8 cellular contexts compared by ENCODE assay signal in the genomic region with DNA sequence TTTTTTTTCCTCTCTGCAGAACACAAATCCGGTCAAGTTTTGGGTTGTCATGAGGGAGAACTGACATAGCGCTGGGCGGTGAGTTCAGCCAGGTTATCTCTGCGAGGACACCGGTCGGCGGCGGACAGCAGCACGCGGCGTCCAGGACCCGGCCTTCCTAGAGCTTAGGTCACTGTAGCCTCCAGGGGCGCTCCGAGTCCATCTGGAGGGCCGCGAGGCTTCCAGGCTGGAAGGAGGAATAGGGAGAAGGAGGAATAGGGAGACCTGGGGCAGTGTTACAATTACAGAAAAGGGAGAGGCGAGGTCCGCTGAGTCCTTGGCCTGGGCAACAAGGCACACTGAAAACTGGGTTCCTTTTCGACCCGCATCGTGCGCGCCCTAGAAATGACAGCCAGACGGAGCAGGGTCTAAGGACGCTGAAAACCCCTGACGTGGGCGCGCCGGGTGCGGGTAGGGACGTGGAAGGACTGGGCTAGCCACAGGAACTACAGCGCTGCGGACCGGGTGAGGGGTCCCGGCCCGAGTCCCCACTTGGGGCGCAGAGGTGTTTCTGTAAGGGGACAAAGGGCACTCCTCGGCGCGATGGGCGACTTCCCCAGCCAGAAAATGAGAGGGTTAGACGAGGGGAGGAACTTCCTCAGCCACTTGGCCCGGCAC. TPM values are rescaled to one million over a fixed set of nuclear protein-coding genes. Genes with fewer than 3 reads are reported as not detected.
A peak's percentile ranks its signal among the peaks of the same experiment; 100 is the strongest.
DNase-seq lines count a peak whose midpoint lies in the region; ATAC-seq and TF ChIP-seq lines count a peak whose summit lies in the region.

No MANE protein-coding gene starts in this region.

- DNase-seq in astrocyte of the cerebellum (ENCODE audit: low read depth) (no peak), kidney tubule cell (ENCODE audit: low spot score) (peak; percentile 52), thoracic aorta (ENCODE audit: low spot score) (no peak), NCI-H1417 (lab: John Stamatoyannopoulos, UW) (no peak)

- H3K4me3 ChIP-seq in BLaER1: peak overlapping the region; percentile 64
- peak overlapping the region; percentile 36 for H3K4me3 ChIP-seq in astrocyte of the cerebellum (ENCODE audit: low read depth, low read length)
- H3K4me3 ChIP-seq in thoracic aorta: peak overlapping the region; percentile 70

- no peaks in the 10 kb centered on the region for H3K9me3 ChIP-seq in BLaER1
- no peaks in the 10 kb centered on the region for H3K9me3 ChIP-seq in thoracic aorta

- H3K9ac ChIP-seq in BLaER1: no peak overlapping the region

- peaks cover 75% of the 10 kb centered on the region for H3K27me3 ChIP-seq in BLaER1
- no peaks in the 10 kb centered on the region for H3K27me3 ChIP-seq in thoracic aorta (replicated peaks; ENCODE audit: insufficient read depth)

- H3K4me2 ChIP-seq in BLaER1: peak overlapping the region; percentile 92

- ATAC-seq in HG03175 (IDR thresholded peaks at IDR 0.05; ENCODE audit: unreplicated experiment) (peak; percentile 18), thoracic aorta (ENCODE audit: insufficient number of reproducible peaks, low FRiP score, low read depth) (no peak), GM18868 (IDR thresholded peaks at IDR 0.05; ENCODE audit: unreplicated experiment) (no peak), HG03565 (IDR thresholded peaks at IDR 0.05; ENCODE audit: unreplicated experiment) (no peak)

- H3K4me1 ChIP-seq in BLaER1: peaks cover 24% of the 10 kb centered on the region
- H3K4me1 ChIP-seq in thoracic aorta (ENCODE audit: control insufficient read depth in 1 of 2, low read depth in 2 of 2): peaks cover 0 to 30% of the 10 kb centered on the region in 2 donors

- H3K27ac ChIP-seq in BLaER1: no peak overlapping the region
- H3K27ac ChIP-seq in thoracic aorta: no peak overlapping the region

- peak; percentile 58 for TF ChIP-seq CTCF in astrocyte of the cerebellum (IDR thresholded peaks at IDR 0.05; ENCODE audit: low read depth, low read length, missing control alignments)
- peak; percentile 46 for TF ChIP-seq CTCF in thoracic aorta (IDR thresholded peaks at IDR 0.05)

- H4K20me1 ChIP-seq in BLaER1: peaks cover 33% of the 10 kb centered on the region

- in situ Hi-C loops in astrocyte of the cerebellum (cut with HindIII; ENCODE audit: low sequenced_read_pairs): no loop called here

- H3K36me3 ChIP-seq in BLaER1 (no peaks in the 10 kb centered on the region), thoracic aorta (no peaks in the 10 kb centered on the region)

RNA-seq across cellular contexts. Expression of gene FNDC1, which starts 0.5 kb away (rescaled TPM):
- total RNA-seq in thoracic aorta: 1 to 10 TPM; 4.1 to 5.3 TPM
